Comparison of ENCODE assay signal across 8 cellular contexts in the genomic region with DNA sequence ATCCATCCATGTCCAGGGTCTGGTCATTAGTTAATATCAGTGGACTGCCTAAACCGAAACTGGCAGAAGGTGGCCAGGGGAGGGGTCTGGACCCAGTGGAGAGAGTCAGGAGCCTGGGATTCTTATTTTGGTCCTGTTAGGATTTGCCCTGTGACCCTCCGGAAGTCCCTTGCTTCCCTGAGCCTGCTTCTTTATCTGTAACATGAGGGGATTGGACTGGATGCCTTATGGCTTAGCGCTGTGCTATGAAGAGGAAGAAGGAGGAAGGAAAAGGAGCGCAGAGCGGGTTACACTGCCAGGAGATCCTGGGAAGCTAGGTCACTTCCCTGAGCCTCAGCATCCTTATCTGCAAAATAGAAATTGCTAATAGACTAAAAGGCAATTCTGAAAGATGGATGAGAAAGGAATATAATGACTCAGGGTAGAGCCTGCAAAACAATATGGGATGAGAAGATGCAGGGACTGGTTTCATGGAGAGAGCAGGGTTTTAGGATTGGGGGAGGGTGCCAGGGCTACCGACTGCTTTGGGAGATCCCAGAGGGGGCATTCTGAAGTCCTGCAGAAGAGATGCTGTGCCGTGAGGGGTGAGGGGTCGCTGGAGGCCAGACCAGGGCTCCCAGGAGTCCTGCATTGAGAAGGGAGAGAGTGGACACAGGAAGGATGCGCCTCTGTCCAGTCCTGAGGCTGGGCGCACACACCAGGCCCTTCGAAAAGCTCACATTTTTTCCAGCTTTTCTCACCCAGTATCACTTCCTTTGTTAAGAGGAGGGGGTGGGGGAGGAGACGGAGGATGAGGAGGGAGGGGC. TPM values are rescaled to one million over a fixed set of nuclear protein-coding genes. Genes with fewer than 3 reads are reported as not detected.
DNase-seq lines count a peak whose midpoint lies in the region; ATAC-seq and TF ChIP-seq lines count a peak whose summit lies in the region.

No MANE protein-coding gene starts in this region.

- intact Hi-C loops in activated CD4-positive, alpha-beta memory T cell treated with anti-CD3 and anti-CD28 coated beads for 36 hours (cut with micrococcal nuclease), result no loop called here

- ATAC-seq in WTC11 (no peak), HG03520 (IDR thresholded peaks at IDR 0.05; ENCODE audit: unreplicated experiment) (no peak)

- CTCF ChIA-PET in activated CD4-positive, alpha-beta memory T cell treated with anti-CD3 and anti-CD28 coated beads for 36 hours (lab: Charles Lee), result interaction anchor here (0.9 to 1.1 kb wide), 3 partner anchors 9 to 88 kb away, joined by 3 read pairs; no protein-coding TSS in a partner anchor
- CTCF ChIA-PET in activated CD4-positive, alpha-beta memory T cell treated with anti-CD3 and anti-CD28 coated beads, Interleukin-2, amount 10 ng/mL, durations not matched to agents 7 days and 5 days (lab: Charles Lee), result interaction anchor here (1.1 kb wide), 2 partner anchors 9 to 140 kb away, joined by 3 to 7 read pairs; no protein-coding TSS in a partner anchor
- CTCF ChIA-PET in WTC11 (lab: Charles Lee), result interaction anchor here (0.6 to 11.1 kb wide), 45 partner anchors 8 to 675 kb away, joined by 3 to 190 read pairs (median 6); partner anchors contain the start of genes CHI3L1, MYBPH, MYOG and PPFIA4

- H3K4me1 Mint-ChIP-seq in activated CD4-positive, alpha-beta memory T cell treated with anti-CD3 and anti-CD28 coated beads for 36 hours (ENCODE audit: low read depth), result peaks cover 11% of the 10 kb centered on the region
- peaks cover 4% of the 10 kb centered on the region for H3K4me1 Mint-ChIP-seq in activated CD4-positive, alpha-beta memory T cell treated with anti-CD3 and anti-CD28 coated beads, Interleukin-2, amount 10 ng/mL, durations not matched to agents 7 days and 5 days
- peaks cover 33% of the 10 kb centered on the region for H3K4me1 Mint-ChIP-seq in WTC11

- H3K27ac ChIP-seq in layer of hippocampus (ENCODE audit: low read depth, low read length) (peak overlapping the region; percentile 97), temporal lobe (ENCODE audit: low read depth, low read length) (peak overlapping the region; percentile 99)

- H3K36me3 Mint-ChIP-seq in activated CD4-positive, alpha-beta memory T cell treated with anti-CD3 and anti-CD28 coated beads for 36 hours, result no peaks in the 10 kb centered on the region
- H3K36me3 Mint-ChIP-seq in activated CD4-positive, alpha-beta memory T cell treated with anti-CD3 and anti-CD28 coated beads, Interleukin-2, amount 10 ng/mL, durations not matched to agents 7 days and 5 days (ENCODE audit: low read depth), result no peaks in the 10 kb centered on the region
- H3K36me3 Mint-ChIP-seq in WTC11, result no peaks in the 10 kb centered on the region

- peaks cover 52% of the 10 kb centered on the region for H3K27me3 Mint-ChIP-seq in activated CD4-positive, alpha-beta memory T cell treated with anti-CD3 and anti-CD28 coated beads for 36 hours
- peaks cover 66% of the 10 kb centered on the region for H3K27me3 Mint-ChIP-seq in activated CD4-positive, alpha-beta memory T cell treated with anti-CD3 and anti-CD28 coated beads, Interleukin-2, amount 10 ng/mL, durations not matched to agents 7 days and 5 days
- H3K27me3 Mint-ChIP-seq in WTC11 (ENCODE audit: low read depth), result peaks cover 37% of the 10 kb centered on the region

- no peaks in the 10 kb centered on the region for H3K27me3 ChIP-seq in layer of hippocampus (ENCODE audit: control insufficient read depth, insufficient read depth, low read length)

- no peak overlapping the region for H3K27ac Mint-ChIP-seq in activated CD4-positive, alpha-beta memory T cell treated with anti-CD3 and anti-CD28 coated beads for 36 hours
- no peak overlapping the region for H3K27ac Mint-ChIP-seq in activated CD4-positive, alpha-beta memory T cell treated with anti-CD3 and anti-CD28 coated beads, Interleukin-2, amount 10 ng/mL, durations not matched to agents 7 days and 5 days
- H3K27ac Mint-ChIP-seq in WTC11, result no peak overlapping the region

- DNase-seq in activated CD4-positive, alpha-beta memory T cell treated with anti-CD3 and anti-CD28 coated beads for 36 hours, result peak; percentile 1
- DNase-seq in activated CD4-positive, alpha-beta memory T cell treated with anti-CD3 and anti-CD28 coated beads, Interleukin-2, amount 10 ng/mL, durations not matched to agents 7 days and 5 days, result no peak
- DNase-seq in WTC11 (ENCODE audit: low spot score) (no peak), activated gamma-delta T cell treated with Interleukin-2 at 50 U/mL for 16 hours (no peak), LoVo (ENCODE audit: low spot score) (no peak)

- H3K9me3 Mint-ChIP-seq in activated CD4-positive, alpha-beta memory T cell treated with anti-CD3 and anti-CD28 coated beads for 36 hours, result no peaks in the 10 kb centered on the region
- no peaks in the 10 kb centered on the region for H3K9me3 Mint-ChIP-seq in activated CD4-positive, alpha-beta memory T cell treated with anti-CD3 and anti-CD28 coated beads, Interleukin-2, amount 10 ng/mL, durations not matched to agents 7 days and 5 days
- H3K9me3 Mint-ChIP-seq in WTC11, result no peaks in the 10 kb centered on the region

- TF ChIP-seq CTCF in WTC11 (IDR thresholded peaks at IDR 0.05), result no peak

- POLR2A ChIA-PET in activated CD4-positive, alpha-beta memory T cell treated with anti-CD3 and anti-CD28 coated beads for 36 hours (lab: Charles Lee), result interaction anchor here (0.6 kb wide), 1 partner anchor 213 kb away, joined by 3 read pairs; no protein-coding TSS in a partner anchor
- POLR2A ChIA-PET in activated CD4-positive, alpha-beta memory T cell treated with anti-CD3 and anti-CD28 coated beads, Interleukin-2, amount 10 ng/mL, durations not matched to agents 7 days and 5 days (lab: Charles Lee), result no interaction called here
- POLR2A ChIA-PET in WTC11 (lab: Charles Lee), result interaction anchor here (0.7 to 1.7 kb wide), 4 partner anchors 9 to 46 kb away, joined by 3 to 9 read pairs (median 4); no protein-coding TSS in a partner anchor

- H3K4me3 Mint-ChIP-seq in activated CD4-positive, alpha-beta memory T cell treated with anti-CD3 and anti-CD28 coated beads for 36 hours, result no peak overlapping the region
- no peak overlapping the region for H3K4me3 Mint-ChIP-seq in activated CD4-positive, alpha-beta memory T cell treated with anti-CD3 and anti-CD28 coated beads, Interleukin-2, amount 10 ng/mL, durations not matched to agents 7 days and 5 days
- peak overlapping the region; percentile 67 for H3K4me3 Mint-ChIP-seq in WTC11

TF ChIP-seq in WTC11, 78 proteins besides CTCF, POLR2A, EP300 and RAD21 (continues in another document):
- TF ChIP-seq ZNF219 (CRISPR knock-in tag; IDR thresholded peaks at IDR 0.05; ENCODE audit: borderline replicate concordance) (no peak), MYBL2 (CRISPR knock-in tag; IDR thresholded peaks at IDR 0.05) (no peak), CBFB (CRISPR knock-in tag; IDR thresholded peaks at IDR 0.05; ENCODE audit: low read depth) (no peak), TP53 (CRISPR knock-in tag; IDR thresholded peaks at IDR 0.05) (no peak), IRF2 (CRISPR knock-in tag; IDR thresholded peaks at IDR 0.05; ENCODE audit: borderline replicate concordance, low read depth) (no peak), KAT7 (CRISPR knock-in tag; IDR thresholded peaks at IDR 0.05; ENCODE audit: borderline replicate concordance) (no peak), ZNF396 (CRISPR knock-in tag; IDR thresholded peaks at IDR 0.05; ENCODE audit: borderline replicate concordance) (no peak), FOXK1 (CRISPR knock-in tag; IDR thresholded peaks at IDR 0.05) (no peak), TEAD1 (CRISPR knock-in tag; IDR thresholded peaks at IDR 0.05) (no peak), ZNF416 (CRISPR knock-in tag; IDR thresholded peaks at IDR 0.05) (no peak)
- TF ChIP-seq, protein P1, sequence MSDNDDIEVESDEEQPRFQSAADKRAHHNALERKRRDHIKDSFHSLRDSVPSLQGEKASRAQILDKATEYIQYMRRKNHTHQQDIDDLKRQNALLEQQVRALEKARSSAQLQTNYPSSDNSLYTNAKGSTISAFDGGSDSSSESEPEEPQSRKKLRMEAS (CRISPR knock-in tag; IDR thresholded peaks at IDR 0.05), result no peak
- TF ChIP-seq, protein P2, sequence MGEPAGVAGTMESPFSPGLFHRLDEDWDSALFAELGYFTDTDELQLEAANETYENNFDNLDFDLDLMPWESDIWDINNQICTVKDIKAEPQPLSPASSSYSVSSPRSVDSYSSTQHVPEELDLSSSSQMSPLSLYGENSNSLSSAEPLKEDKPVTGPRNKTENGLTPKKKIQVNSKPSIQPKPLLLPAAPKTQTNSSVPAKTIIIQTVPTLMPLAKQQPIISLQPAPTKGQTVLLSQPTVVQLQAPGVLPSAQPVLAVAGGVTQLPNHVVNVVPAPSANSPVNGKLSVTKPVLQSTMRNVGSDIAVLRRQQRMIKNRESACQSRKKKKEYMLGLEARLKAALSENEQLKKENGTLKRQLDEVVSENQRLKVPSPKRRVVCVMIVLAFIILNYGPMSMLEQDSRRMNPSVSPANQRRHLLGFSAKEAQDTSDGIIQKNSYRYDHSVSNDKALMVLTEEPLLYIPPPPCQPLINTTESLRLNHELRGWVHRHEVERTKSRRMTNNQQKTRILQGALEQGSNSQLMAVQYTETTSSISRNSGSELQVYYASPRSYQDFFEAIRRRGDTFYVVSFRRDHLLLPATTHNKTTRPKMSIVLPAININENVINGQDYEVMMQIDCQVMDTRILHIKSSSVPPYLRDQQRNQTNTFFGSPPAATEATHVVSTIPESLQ (CRISPR knock-in tag; IDR thresholded peaks at IDR 0.05), result no peak

RNA-seq across cellular contexts. Expression of gene ADORA1, which starts 0.5 kb away (rescaled TPM):
- total RNA-seq in activated CD4-positive, alpha-beta memory T cell treated with anti-CD3 and anti-CD28 coated beads for 36 hours, result not detected
- total RNA-seq in activated CD4-positive, alpha-beta memory T cell treated with anti-CD3 and anti-CD28 coated beads, Interleukin-2, amount 10 ng/mL, durations not matched to agents 7 days and 5 days, result under 1 TPM in 1 of 2 experiments, not detected in 1; 0.40 TPM
- total RNA-seq in WTC11 (2021), result 1.8 to 2.7 TPM (median 2.6 TPM) in 3 replicates
- 9.1 TPM for total RNA-seq in temporal lobe

RNA-seq across cellular contexts. Expression of gene MYOG, which starts 41.3 kb away (rescaled TPM):
- total RNA-seq in activated CD4-positive, alpha-beta memory T cell treated with anti-CD3 and anti-CD28 coated beads for 36 hours, result not detected
- total RNA-seq in activated CD4-positive, alpha-beta memory T cell treated with anti-CD3 and anti-CD28 coated beads, Interleukin-2, amount 10 ng/mL, durations not matched to agents 7 days and 5 days, result not detected
- total RNA-seq in WTC11 (2021) (not detected in 3 replicates), temporal lobe (not detected)

RNA-seq across cellular contexts. Expression of gene MYBPH, which starts 48.6 kb away (rescaled TPM):
- not detected for total RNA-seq in activated CD4-positive, alpha-beta memory T cell treated with anti-CD3 and anti-CD28 coated beads for 36 hours
- not detected for total RNA-seq in activated CD4-positive, alpha-beta memory T cell treated with anti-CD3 and anti-CD28 coated beads, Interleukin-2, amount 10 ng/mL, durations not matched to agents 7 days and 5 days
- total RNA-seq in WTC11 (2021) (not detected in 3 replicates), temporal lobe (not detected)

RNA-seq across cellular contexts. Expression of gene CHI3L1, which starts 59.4 kb away (rescaled TPM):
- total RNA-seq in activated CD4-positive, alpha-beta memory T cell treated with anti-CD3 and anti-CD28 coated beads for 36 hours, result not detected
- total RNA-seq in activated CD4-positive, alpha-beta memory T cell treated with anti-CD3 and anti-CD28 coated beads, Interleukin-2, amount 10 ng/mL, durations not matched to agents 7 days and 5 days, result not detected
- total RNA-seq in WTC11 (2021), result 0.24 to 0.41 TPM (median 0.27 TPM) in 3 replicates
- 0.74 TPM for total RNA-seq in temporal lobe
